Comparison of ENCODE assay signal across 19 cellular contexts in the genomic region with DNA sequence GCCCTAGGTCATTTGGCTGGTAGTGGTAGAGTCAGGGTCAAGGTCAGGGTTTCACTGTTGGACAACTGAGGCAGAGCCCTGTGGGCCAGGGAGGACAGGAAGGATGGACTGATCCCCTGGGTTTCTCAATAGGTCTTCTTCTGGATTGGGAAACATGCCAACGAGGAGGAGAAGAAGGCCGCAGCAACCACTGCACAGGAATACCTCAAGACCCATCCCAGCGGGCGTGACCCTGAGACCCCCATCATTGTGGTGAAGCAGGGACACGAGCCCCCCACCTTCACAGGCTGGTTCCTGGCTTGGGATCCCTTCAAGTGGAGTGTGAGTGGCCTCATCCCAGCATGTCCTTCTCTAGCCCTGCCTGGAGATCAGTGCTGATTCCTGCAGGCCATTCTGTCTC. TPM values are rescaled to one million over a fixed set of nuclear protein-coding genes. Genes with fewer than 3 reads are reported as not detected.
"Had no signal": no experiment of that assay in that cellular context is flagged by ENCODE, and none has a peak within 500 bp of the region (broad histone marks: within the 10 kb centered on the region; RNA-seq: fewer than 3 reads in every experiment).

No MANE protein-coding gene starts in this region.

- H3K36me3 Mint-ChIP-seq: naive thymus-derived CD4-positive, alpha-beta T cell had no signal

- H2AFZ ChIP-seq: parathyroid adenoma had no signal

- H3K79me2 ChIP-seq: parathyroid adenoma had no signal

- DNase-seq: effector memory CD4-positive, alpha-beta T cell; gastrocnemius medialis; glutamatergic neuron; kidney glomerular epithelial cell; mammary epithelial cell; naive thymus-derived CD4-positive, alpha-beta T cell; nephron progenitor cell; stimulated activated CD4-positive, alpha-beta T cell treated with anti-CD3 and anti-CD28 coated beads, Interleukin-12 subunit alpha, Interleukin-12 subunit beta, amount 100 ng/mL, for 4 hours; stimulated activated naive CD4-positive, alpha-beta T cell; stomach; substantia nigra had no signal

- ATAC-seq: esophagus mucosa; gastrocnemius medialis; naive thymus-derived CD4-positive, alpha-beta T cell; sciatic nerve had no signal

- H3K4me3 ChIP-seq: gastrocnemius medialis, skin epidermis, stomach had no signal

- H3K27ac Mint-ChIP-seq: nephron progenitor cell had no signal

- H3K9me3 ChIP-seq: gastrocnemius medialis, stomach had no signal

- H3K36me3 ChIP-seq: gastrocnemius medialis, stomach had no signal

- H3K9me3 Mint-ChIP-seq: naive thymus-derived CD4-positive, alpha-beta T cell; nephron progenitor cell had no signal

- H3K27me3 ChIP-seq: gastrocnemius medialis, stomach had no signal

- H3K4me1 ChIP-seq: gastrocnemius medialis, parathyroid adenoma had no signal

- H3K4me3 Mint-ChIP-seq: naive thymus-derived CD4-positive, alpha-beta T cell; nephron progenitor cell had no signal

- H3K27ac ChIP-seq: gastrocnemius medialis, parathyroid adenoma, skin epidermis had no signal

- H3K27me3 Mint-ChIP-seq: naive thymus-derived CD4-positive, alpha-beta T cell had no signal

- H3K9ac ChIP-seq: parathyroid adenoma had no signal

RNA-seq across cellular contexts. Expression of a gene that starts 18.1 kb away (rescaled TPM):
- total RNA-seq: esophagus mucosa, fibroblast of lung, mammary epithelial cell, omental fat pad, pulmonary artery endothelial cell, sciatic nerve, ureter had no signal
- polyA plus RNA-seq: fibroblast of lung had no signal

RNA-seq across cellular contexts. Expression of a gene that starts 54.9 kb away (rescaled TPM):
- total RNA-seq: pulmonary artery endothelial cell had no signal
